15 cellular contexts compared by ENCODE assay signal in the genomic region with DNA sequence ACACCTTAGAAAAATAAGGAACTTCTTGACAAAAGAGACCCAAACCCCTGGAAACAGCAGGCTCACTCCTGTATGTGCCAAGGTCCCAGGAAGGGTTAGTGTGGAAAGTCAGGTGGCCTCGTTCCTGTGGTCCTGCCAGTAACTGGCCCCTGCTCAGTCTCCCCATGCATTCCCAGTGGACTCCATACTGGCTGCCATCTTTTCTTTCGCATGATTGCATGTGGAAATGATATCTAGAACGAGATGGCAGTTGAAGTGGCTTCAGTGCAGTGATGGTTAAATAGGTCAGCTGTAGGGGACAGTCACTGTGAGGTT. TPM values are rescaled to one million over a fixed set of nuclear protein-coding genes. Genes with fewer than 3 reads are reported as not detected.
A peak's percentile ranks its signal among the peaks of the same experiment; 100 is the strongest.
DNase-seq lines count a peak whose midpoint lies in the region; ATAC-seq and TF ChIP-seq lines count a peak whose summit lies in the region.
"Had no signal": no experiment of that assay in that cellular context is flagged by ENCODE, and none has a peak within 500 bp of the region (broad histone marks: within the 10 kb centered on the region; RNA-seq: fewer than 3 reads in every experiment).

No MANE protein-coding gene starts in this region.

- peaks cover 0 to 7% of the 10 kb centered on the region in 2 donors for H3K36me3 ChIP-seq in lung (ENCODE audit: control insufficient read depth in 2 of 2, insufficient read depth in 2 of 2, low read length in 2 of 2)

- H3K4me3 ChIP-seq in HL-60 (replicated peaks; ENCODE audit: insufficient read depth, low read length) (no peak overlapping the region), lung (no peak overlapping the region), right cardiac atrium (ENCODE audit: low read length) (no peak overlapping the region)
- H3K4me3 ChIP-seq: GM23248 had no signal

- ATAC-seq in lung (ENCODE audit: insufficient read depth, low FRiP score) (no peak), right cardiac atrium (no peak), GM19324 (IDR thresholded peaks at IDR 0.05; ENCODE audit: low FRiP score, unreplicated experiment) (no peak)
- ATAC-seq: HepG2 had no signal

- H3K9me3 ChIP-seq in lung (ENCODE audit: control insufficient read depth in 2 of 2, insufficient read depth in 1 of 2, low read length in 1 of 2) (peaks cover 0 to 7% of the 10 kb centered on the region in 2 donors), right cardiac atrium (ENCODE audit: control insufficient read depth, low read length) (peaks cover 5% of the 10 kb centered on the region)

- H3K27ac ChIP-seq in HL-60 (replicated peaks) (peak overlapping the region; percentile 40), lung (ENCODE audit: low read depth in 1 of 2, low read length in 1 of 2) (no peak overlapping the region), right cardiac atrium (ENCODE audit: low read length) (no peak overlapping the region)
- H3K27ac ChIP-seq: C4-2B, GM23248 had no signal

- H3K27me3 ChIP-seq in HL-60 (ENCODE audit: insufficient read depth, poor library complexity, severe bottlenecking), result no peaks in the 10 kb centered on the region
- H3K27me3 ChIP-seq in lung (ENCODE audit: control insufficient read depth, insufficient read depth), result no peaks in the 10 kb centered on the region
- no peaks in the 10 kb centered on the region for H3K27me3 ChIP-seq in right cardiac atrium (ENCODE audit: control insufficient read depth, insufficient read depth)

- TF ChIP-seq CTCF in HL-60 (IDR thresholded peaks at IDR 0.05; ENCODE audit: insufficient read depth, low read length), result no peak
- no peak for TF ChIP-seq CTCF in lung (IDR thresholded peaks at IDR 0.05; ENCODE audit: control extremely low read depth, extremely low read depth)

- intact Hi-C loops in right cardiac atrium (cut with DNase I), result no loop called here

- peak; percentile 5 for DNase-seq in AG20443 (ENCODE audit: low spot score)
- peak; percentile 4 for DNase-seq in GM03348 (ENCODE audit: low spot score)
- DNase-seq in HL-60 (ENCODE audit: low read depth in 1 of 2, low spot score in 1 of 2), result no peak
- peak; percentile 21 for DNase-seq in lung (ENCODE audit: low spot score)
- DNase-seq in right cardiac atrium, result no peak
- no peak for DNase-seq in HuH-7 (ENCODE audit: low spot score)
- DNase-seq: CD4-positive, alpha-beta memory T cell; DMS153; DMS79 treated with DMSO at 0.1 percent for 48 hours; EL; GM23248; Karpas-422 had no signal

- WGBS in lung, 2 donors, result 82% methylated on average over 3 of the region's 3 CpGs
- 83% methylated on average over 3 of the region's 3 CpGs for WGBS in right cardiac atrium

- H3K4me1 ChIP-seq in lung (ENCODE audit: control insufficient read depth in 2 of 2, insufficient read depth in 2 of 2, low read length in 2 of 2) (no peaks in the 10 kb centered on the region), right cardiac atrium (ENCODE audit: control insufficient read depth, insufficient read depth, low read length) (no peaks in the 10 kb centered on the region)

RNA-seq across cellular contexts. Expression of a gene that starts 30.4 kb away (rescaled TPM):
- total RNA-seq in lung, result 1 to 10 TPM; 1.7 to 8.8 TPM
- 1 to 10 TPM in 1 of 2 donors, under 1 TPM in 1; 0.63 to 4.0 TPM for polyA plus RNA-seq in lung
- total RNA-seq in right cardiac atrium, result 1 to 10 TPM in 2 of 4 donors, under 1 TPM in 2; 0.17 to 3.7 (median 1.6) TPM
- 0.41 TPM for polyA plus RNA-seq in right cardiac atrium

Comparison
In these comparisons a context has a peak if more than half of its experiments do, and no peak if none do; other contexts are left out.
1. DNase-seq: peak in AG20443 (single experiment), GM03348 (single experiment) and lung (single experiment); none in HL-60 (0 of 2), right cardiac atrium (0 of 3) and HuH-7 (single experiment).